In the genomic region with DNA sequence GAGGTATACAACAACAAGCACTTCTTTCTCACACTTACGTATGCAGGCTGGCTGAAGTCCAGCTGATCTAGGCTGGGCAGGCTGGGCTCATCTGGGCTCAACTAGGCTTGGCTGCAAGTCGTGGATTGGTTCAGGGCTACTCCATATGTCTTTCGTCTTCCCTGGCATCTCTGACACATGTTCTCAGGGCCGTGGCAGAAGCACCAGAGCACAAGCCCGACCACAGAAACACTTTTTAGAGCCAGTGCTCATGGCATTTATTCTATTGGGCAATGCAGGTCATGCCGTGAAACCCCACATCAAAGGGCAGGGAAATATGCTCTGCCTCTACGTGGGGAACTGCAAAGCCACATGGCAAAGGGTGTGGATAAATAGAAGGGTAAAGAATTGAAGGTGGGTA, we compare ENCODE assay signal across 13 cellular contexts.
"Had no signal": no experiment of that assay in that cellular context is flagged by ENCODE, and none has a peak within 500 bp of the region (broad histone marks: within the 10 kb centered on the region; RNA-seq: fewer than 3 reads in every experiment).

No MANE protein-coding gene starts in this region.

- H3K9me3 ChIP-seq: lower lobe of right lung, transverse colon had no signal

- H3K27me3 ChIP-seq: transverse colon had no signal

- H3K27ac ChIP-seq: lower lobe of right lung, transverse colon had no signal

- H3K4me3 ChIP-seq: lower lobe of right lung, transverse colon had no signal

- H3K36me3 ChIP-seq: lower lobe of right lung, transverse colon had no signal

- DNase-seq: activated CD4-positive, alpha-beta T cell treated with anti-CD3 and anti-CD28 coated beads, Interleukin-2, amount 50 U/mL, for 48 hours; activated CD4-positive, CD25-positive, alpha-beta regulatory T cell treated with anti-CD3 and anti-CD28 coated beads, Interleukin-2, amount 50 U/mL, for 72 hours; activated CD8-positive, alpha-beta memory T cell treated with anti-CD3 and anti-CD28 coated beads, Interleukin-2, amount 10 ng/mL, durations not matched to agents 7 days and 5 days; activated effector memory CD4-positive, alpha-beta T cell treated with Interleukin-2 at 50 U/mL for 16 hours; activated T-cell treated with anti-CD3 and anti-CD28 coated beads, Interleukin-2, amount 50 U/mL, for 24 hours; effector CD8-positive, alpha-beta T cell; hippocampal formation; kidney glomerular epithelial cell; lower lobe of right lung; naive thymus-derived CD8-positive, alpha-beta T cell; right cardiac atrium; transverse colon had no signal

- ATAC-seq: activated CD8-positive, alpha-beta memory T cell treated with anti-CD3 and anti-CD28 coated beads, Interleukin-2, amount 10 ng/mL, durations not matched to agents 7 days and 5 days; lower lobe of right lung; naive thymus-derived CD8-positive, alpha-beta T cell; right cardiac atrium; stimulated activated memory B cell treated with anti-CD40 and anti-IgM and Interleukin-4, amounts not matched to agents 10 μg/mL and 1 μg/mL and 100 μg/mL, for 72 hours had no signal
